ENCODE assay signal across 24 cellular contexts in genomic region chr11:17805873-17806272, GRCh38.
"Had no signal": no experiment of that assay in that cellular context is flagged by ENCODE, and none has a peak within 500 bp of the region (broad histone marks: within the 10 kb centered on the region; RNA-seq: fewer than 3 reads in every experiment).

No MANE protein-coding gene starts in this region.

- H3K9ac ChIP-seq: parathyroid adenoma had no signal

- H3K4me3 Mint-ChIP-seq: naive B cell; nephron; stimulated activated memory B cell treated with anti-CD40 and anti-IgM and Interleukin-4, amounts not matched to agents 10 μg/mL and 1 μg/mL and 100 μg/mL, for 72 hours; stimulated activated naive CD8-positive, alpha-beta T cell treated with anti-CD3 and anti-CD28 coated beads, Interleukin-15, Interleukin-2, amounts not matched to agents 100 ng/mL and 50 ng/mL, for 24 hours had no signal

- H3K4me3 ChIP-seq: dorsolateral prefrontal cortex, left lung, lung, prostate gland, spleen, tibial artery, upper lobe of left lung, vagina had no signal

- H3K27ac Mint-ChIP-seq: naive B cell; nephron; stimulated activated memory B cell treated with anti-CD40 and anti-IgM and Interleukin-4, amounts not matched to agents 10 μg/mL and 1 μg/mL and 100 μg/mL, for 72 hours; stimulated activated naive CD8-positive, alpha-beta T cell treated with anti-CD3 and anti-CD28 coated beads, Interleukin-15, Interleukin-2, amounts not matched to agents 100 ng/mL and 50 ng/mL, for 24 hours had no signal

- H3K4me1 ChIP-seq: left lung, prostate gland, spleen, upper lobe of left lung had no signal

- DNase-seq: cortex of kidney; dorsolateral prefrontal cortex; effector CD8-positive, alpha-beta T cell; foreskin melanocyte; islet precursor cell; left lung; mesenchymal stem cell; midbrain; naive B cell; retina; spleen; stimulated activated CD4-positive, alpha-beta T cell treated with anti-CD3 and anti-CD28 coated beads, Interleukin-15, amount 100 ng/mL, for 24 hours; stimulated activated CD4-positive, alpha-beta T cell treated with anti-CD3 and anti-CD28 coated beads, Interleukin-1b, Interleukin-23, amount 100 ng/mL, for 48 hours; stimulated activated CD4-positive, alpha-beta T cell treated with anti-CD3 and anti-CD28 coated beads, Interleukin-4, amount 100 ng/mL, for 24 hours; tibial artery; upper lobe of left lung had no signal

- H3K9me3 Mint-ChIP-seq: stimulated activated memory B cell treated with anti-CD40 and anti-IgM and Interleukin-4, amounts not matched to agents 10 μg/mL and 1 μg/mL and 100 μg/mL, for 72 hours; stimulated activated naive CD8-positive, alpha-beta T cell treated with anti-CD3 and anti-CD28 coated beads, Interleukin-15, Interleukin-2, amounts not matched to agents 100 ng/mL and 50 ng/mL, for 24 hours had no signal

- H3K27me3 ChIP-seq: dorsolateral prefrontal cortex, left lung, spleen, tibial artery, upper lobe of left lung, vagina had no signal

- H3K9me3 ChIP-seq: left lung, prostate gland, spleen, tibial artery, upper lobe of left lung, vagina had no signal

- H3K36me3 ChIP-seq: left lung, prostate gland, tibial artery, upper lobe of left lung, vagina had no signal

- ATAC-seq: left lung; sciatic nerve; stimulated activated memory B cell treated with anti-CD40 and anti-IgM and Interleukin-4, amounts not matched to agents 10 μg/mL and 1 μg/mL and 100 μg/mL, for 72 hours had no signal

- H3K4me1 Mint-ChIP-seq: stimulated activated memory B cell treated with anti-CD40 and anti-IgM and Interleukin-4, amounts not matched to agents 10 μg/mL and 1 μg/mL and 100 μg/mL, for 72 hours had no signal

- H2AFZ ChIP-seq: parathyroid adenoma had no signal

- H3K79me2 ChIP-seq: parathyroid adenoma had no signal

- H3K27ac ChIP-seq: left lung, parathyroid adenoma, prostate gland, spleen, tibial artery, upper lobe of left lung, vagina had no signal

- H3K27me3 Mint-ChIP-seq: naive B cell; stimulated activated memory B cell treated with anti-CD40 and anti-IgM and Interleukin-4, amounts not matched to agents 10 μg/mL and 1 μg/mL and 100 μg/mL, for 72 hours; stimulated activated naive CD8-positive, alpha-beta T cell treated with anti-CD3 and anti-CD28 coated beads, Interleukin-15, Interleukin-2, amounts not matched to agents 100 ng/mL and 50 ng/mL, for 24 hours had no signal
